Comparison of ENCODE assay signal across 10 cellular contexts in the genomic region with DNA sequence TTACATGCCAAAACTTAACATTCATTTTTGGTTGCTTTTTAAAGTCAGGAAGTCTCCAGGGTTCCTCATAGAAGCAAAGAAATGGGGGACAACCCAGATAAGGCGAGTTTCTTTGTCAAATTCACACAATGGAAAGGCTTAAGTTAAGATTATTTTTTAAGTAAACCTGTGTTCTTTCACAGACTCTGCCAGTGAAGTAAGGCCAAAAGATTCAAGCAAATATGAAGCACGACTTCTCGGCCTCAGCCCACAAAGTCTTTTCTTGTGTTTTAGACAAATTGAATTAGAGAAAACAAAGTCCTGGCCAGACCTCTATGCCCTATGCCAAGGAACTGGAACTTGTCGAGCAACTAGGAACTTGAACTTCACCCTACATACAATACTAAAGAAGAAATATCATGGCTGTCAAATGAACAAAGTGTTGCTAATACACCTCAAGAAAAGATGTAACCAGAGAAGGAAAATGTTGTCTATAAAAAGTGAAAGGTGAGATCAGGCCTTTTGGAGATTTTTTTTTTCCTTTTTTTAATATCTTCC.
A peak's percentile ranks its signal among the peaks of the same experiment; 100 is the strongest.
DNase-seq lines count a peak whose midpoint lies in the region; ATAC-seq and TF ChIP-seq lines count a peak whose summit lies in the region.
"Had no signal": no experiment of that assay in that cellular context is flagged by ENCODE, and none has a peak within 500 bp of the region (broad histone marks: within the 10 kb centered on the region; RNA-seq: fewer than 3 reads in every experiment).

No MANE protein-coding gene starts in this region.

- peak overlapping the region; percentile 26; the same call in 1 of the 2 replicates for H2AFZ ChIP-seq in PC-9

- WGBS in endodermal cell (ENCODE audit: insufficient coverage in 1 of 2, insufficient read length in 1 of 2), 2 experiments, result 83 to 88% methylated on average over 2 to 4 of the region's 4 CpGs

- CTCF ChIA-PET in PC-9 (lab: Charles Lee), result no interaction called here

- no peak for TF ChIP-seq CTCF in AG10803 (conservative IDR thresholded peaks at IDR 0.05; ENCODE audit: low read length)
- no peak for TF ChIP-seq CTCF in PC-9 (conservative IDR thresholded peaks at IDR 0.05)
- no peak for TF ChIP-seq CTCF in progenitor cell of endocrine pancreas (IDR thresholded peaks at IDR 0.05; ENCODE audit: unreplicated experiment)
- no peak for TF ChIP-seq CTCF in endodermal cell (conservative IDR thresholded peaks at IDR 0.05)

- H3K36me3 ChIP-seq in PC-9 (ENCODE audit: low read depth), result no peaks in the 10 kb centered on the region
- no peaks in the 10 kb centered on the region for H3K36me3 ChIP-seq in endodermal cell (ENCODE audit: control insufficient read depth, insufficient read depth, low read length)
- H3K36me3 ChIP-seq: SJSA1 had no signal

- H3K9me3 ChIP-seq in PC-9 (ENCODE audit: insufficient read depth, low read depth) (no peaks in the 10 kb centered on the region), endodermal cell (ENCODE audit: control insufficient read depth, low read length) (no peaks in the 10 kb centered on the region)
- H3K9me3 ChIP-seq: SJSA1 had no signal

- H3K4me1 ChIP-seq in PC-9 (replicated peaks; ENCODE audit: insufficient read depth) (peaks cover 24% of the 10 kb centered on the region), endodermal cell (ENCODE audit: control insufficient read depth, insufficient read depth, low read length) (no peaks in the 10 kb centered on the region)

- H3K4me1 Mint-ChIP-seq in progenitor cell of endocrine pancreas (ENCODE audit: low read depth) (peaks cover 7% of the 10 kb centered on the region), endodermal cell (peaks cover 26% of the 10 kb centered on the region)

- no peak overlapping the region for H3K4me3 ChIP-seq in AG10803 (ENCODE audit: low read length)
- no peak overlapping the region for H3K4me3 ChIP-seq in PC-9
- no peak overlapping the region for H3K4me3 ChIP-seq in endodermal cell (ENCODE audit: low read length)
- H3K4me3 ChIP-seq: SJSA1 had no signal

- DNase-seq in AG10803 (ENCODE audit: low read depth) (peak; percentile 17), PC-9 (peak in 1 of 2 experiments; percentile 43), fibroblast of gingiva (ENCODE audit: low read depth) (peak; percentile 15), progenitor cell of endocrine pancreas (ENCODE audit: low spot score, unreplicated experiment) (no peak), activated gamma-delta T cell (lab: John Stamatoyannopoulos, UW) (no peak), endodermal cell (no peak)
- DNase-seq: NCI-H2227 treated with DMSO at 0.1 percent for 48 hours had no signal

- peak overlapping the region; percentile 57 for H3K4me2 ChIP-seq in PC-9

- no peaks in the 10 kb centered on the region for H3K79me2 ChIP-seq in PC-9 (ENCODE audit: low read depth)

- H3K9me3 Mint-ChIP-seq in progenitor cell of endocrine pancreas (ENCODE audit: low read depth) (no peaks in the 10 kb centered on the region), endodermal cell (peaks cover 4% of the 10 kb centered on the region)

- no peaks in the 10 kb centered on the region for H4K20me1 ChIP-seq in PC-9 (ENCODE audit: insufficient read depth)

- no TSS peak for BruUV-seq in PC-9 (replicated peaks; lab: Mats Ljungman, UMichigan)

- no peaks in the 10 kb centered on the region for H3K27me3 Mint-ChIP-seq in progenitor cell of endocrine pancreas
- H3K27me3 Mint-ChIP-seq in endodermal cell (ENCODE audit: insufficient read depth), result peaks cover 3% of the 10 kb centered on the region

- POLR2A ChIA-PET in PC-9 (lab: Charles Lee; ENCODE audit: unreplicated experiment), result no interaction called here

- H3K9ac ChIP-seq in endodermal cell (ENCODE audit: extremely low read depth, low read length, poor library complexity, severe bottlenecking), result no peak overlapping the region

- H3K9me2 ChIP-seq in PC-9 (ENCODE audit: insufficient read depth), result no peaks in the 10 kb centered on the region

- H3F3A ChIP-seq in PC-9 (ENCODE audit: insufficient read depth, low read depth), result no peaks in the 10 kb centered on the region

- no peaks in the 10 kb centered on the region for H3K27me3 ChIP-seq in PC-9 (ENCODE audit: insufficient read depth, low read depth)
- H3K27me3 ChIP-seq in endodermal cell (ENCODE audit: control insufficient read depth, insufficient read depth, low read length, poor library complexity, severe bottlenecking), result no peaks in the 10 kb centered on the region
- H3K27me3 ChIP-seq: SJSA1 had no signal

- peak overlapping the region; percentile 26 for H3K27ac Mint-ChIP-seq in progenitor cell of endocrine pancreas
- no peak overlapping the region for H3K27ac Mint-ChIP-seq in endodermal cell

- H3K27ac ChIP-seq in PC-9 (no peak overlapping the region; the same call in 1 of the 2 replicates), endodermal cell (ENCODE audit: low read depth, low read length) (no peak overlapping the region)

- intact Hi-C loops in PC-9 (cut with micrococcal nuclease; ENCODE audit: unreplicated experiment), result no loop called here

- H3K4me3 Mint-ChIP-seq in progenitor cell of endocrine pancreas (ENCODE audit: low read depth), result no peak overlapping the region
- no peak overlapping the region for H3K4me3 Mint-ChIP-seq in endodermal cell

- ATAC-seq in GM19395 (IDR thresholded peaks at IDR 0.05; ENCODE audit: unreplicated experiment), result no peak
- ATAC-seq in GM21619 (IDR thresholded peaks at IDR 0.05; ENCODE audit: unreplicated experiment), result no peak

- H3K36me3 Mint-ChIP-seq in progenitor cell of endocrine pancreas (ENCODE audit: insufficient read depth) (no peaks in the 10 kb centered on the region), endodermal cell (ENCODE audit: low read depth) (no peaks in the 10 kb centered on the region)

Comparison
In these comparisons a context has a peak if more than half of its experiments do, and no peak if none do; other contexts are left out.
1. DNase-seq: peak in AG10803 (single experiment) and fibroblast of gingiva (single experiment); none in progenitor cell of endocrine pancreas (single experiment), activated gamma-delta T cell (single experiment) and endodermal cell (single experiment).